In the genomic region with DNA sequence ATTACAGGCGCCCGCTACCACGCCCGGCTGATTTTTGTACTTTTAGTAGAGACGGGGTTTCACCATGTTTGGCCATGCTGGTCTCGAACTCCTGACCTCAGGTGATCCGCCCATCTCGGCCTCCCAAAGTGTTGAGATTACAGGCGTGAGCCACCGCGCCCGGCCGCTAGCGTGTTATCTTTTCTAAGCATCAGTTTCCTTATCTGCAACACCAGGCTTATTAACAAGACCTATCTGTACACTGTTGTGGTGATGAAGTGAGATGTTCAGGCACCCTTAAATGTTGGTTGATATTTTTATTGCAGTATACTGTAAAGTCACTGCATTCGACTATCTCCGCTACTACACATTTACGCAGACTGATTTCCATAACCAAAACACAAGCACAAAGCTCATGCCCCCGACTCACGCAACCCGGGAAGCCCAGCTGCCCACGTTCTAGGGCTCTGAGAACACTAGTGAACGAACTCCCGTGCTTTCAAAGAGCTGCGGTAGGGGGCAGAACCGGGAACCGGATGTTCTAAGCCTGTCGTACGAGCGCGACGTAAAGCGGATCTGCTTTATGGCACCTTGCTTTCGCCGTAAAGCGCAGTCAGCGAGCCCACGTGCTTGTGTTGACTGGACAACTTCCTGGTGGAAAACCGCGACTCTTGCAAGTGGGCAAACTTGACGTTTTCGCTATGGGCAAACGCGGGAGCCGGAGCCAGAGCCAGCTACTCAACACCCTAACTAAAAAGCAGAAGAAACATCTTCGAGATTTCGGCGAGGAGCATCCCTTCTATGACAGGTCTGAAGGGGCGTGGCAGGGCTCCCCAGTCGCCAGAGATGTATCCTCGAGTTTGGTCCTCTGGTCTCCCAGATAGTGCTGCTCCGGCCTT, we compare ENCODE assay signal across 1 cellular context.
TF ChIP-seq lines count a peak whose summit lies in the region.

TSS of gene UTP25 (plus strand) at position 589 of the 878 bp plus-strand sequence. CDS start at position 681, 92 bp downstream.

TF ChIP-seq in WTC11, 78 proteins besides CTCF, POLR2A, EP300 and RAD21 (continued from another document):
- TF ChIP-seq ZNF281 (CRISPR knock-in tag; IDR thresholded peaks at IDR 0.05) (0 out of 2 replicates have a peak, but pooled peaks have one; percentile 22), USF2 (CRISPR knock-in tag; IDR thresholded peaks at IDR 0.05) (peak; percentile 92), ZNF121 (CRISPR knock-in tag; IDR thresholded peaks at IDR 0.05) (no peak), ZNF671 (CRISPR knock-in tag; IDR thresholded peaks at IDR 0.05) (no peak), AR (CRISPR knock-in tag; IDR thresholded peaks at IDR 0.05) (no peak), MAX (CRISPR knock-in tag; IDR thresholded peaks at IDR 0.05) (peak; percentile 99), PRDM15 (CRISPR knock-in tag; IDR thresholded peaks at IDR 0.05) (no peak), HMGA2 (CRISPR knock-in tag; IDR thresholded peaks at IDR 0.05) (no peak), PRRX2 (CRISPR knock-in tag; IDR thresholded peaks at IDR 0.05) (no peak), NR3C1 (CRISPR knock-in tag; conservative IDR thresholded peaks at IDR 0.05; ENCODE audit: low read depth) (no peak), CDX4 (CRISPR knock-in tag; IDR thresholded peaks at IDR 0.05; ENCODE audit: borderline replicate concordance) (no peak), TCF7 (CRISPR knock-in tag; IDR thresholded peaks at IDR 0.05; ENCODE audit: low read depth) (no peak), NFYB (CRISPR knock-in tag; conservative IDR thresholded peaks at IDR 0.05; ENCODE audit: low read depth) (no peak), SMAD3 (CRISPR knock-in tag; IDR thresholded peaks at IDR 0.05; ENCODE audit: borderline replicate concordance) (no peak; the same call in 1 of the 2 replicates), ZNF263 (CRISPR knock-in tag; IDR thresholded peaks at IDR 0.05; ENCODE audit: low read depth) (no peak)
- TF ChIP-seq, protein P1, sequence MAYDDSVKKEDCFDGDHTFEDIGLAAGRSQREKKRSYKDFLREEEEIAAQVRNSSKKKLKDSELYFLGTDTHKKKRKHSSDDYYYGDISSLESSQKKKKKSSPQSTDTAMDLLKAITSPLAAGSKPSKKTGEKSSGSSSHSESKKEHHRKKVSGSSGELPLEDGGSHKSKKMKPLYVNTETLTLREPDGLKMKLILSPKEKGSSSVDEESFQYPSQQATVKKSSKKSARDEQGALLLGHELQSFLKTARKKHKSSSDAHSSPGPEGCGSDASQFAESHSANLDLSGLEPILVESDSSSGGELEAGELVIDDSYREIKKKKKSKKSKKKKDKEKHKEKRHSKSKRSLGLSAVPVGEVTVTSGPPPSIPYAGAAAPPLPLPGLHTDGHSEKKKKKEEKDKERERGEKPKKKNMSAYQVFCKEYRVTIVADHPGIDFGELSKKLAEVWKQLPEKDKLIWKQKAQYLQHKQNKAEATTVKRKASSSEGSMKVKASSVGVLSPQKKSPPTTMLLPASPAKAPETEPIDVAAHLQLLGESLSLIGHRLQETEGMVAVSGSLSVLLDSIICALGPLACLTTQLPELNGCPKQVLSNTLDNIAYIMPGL (CRISPR knock-in tag; IDR thresholded peaks at IDR 0.05), result no peak
- TF ChIP-seq, protein P2, sequence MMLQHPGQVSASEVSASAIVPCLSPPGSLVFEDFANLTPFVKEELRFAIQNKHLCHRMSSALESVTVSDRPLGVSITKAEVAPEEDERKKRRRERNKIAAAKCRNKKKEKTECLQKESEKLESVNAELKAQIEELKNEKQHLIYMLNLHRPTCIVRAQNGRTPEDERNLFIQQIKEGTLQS (CRISPR knock-in tag; conservative IDR thresholded peaks at IDR 0.05), result no peak
- TF ChIP-seq, protein P3, sequence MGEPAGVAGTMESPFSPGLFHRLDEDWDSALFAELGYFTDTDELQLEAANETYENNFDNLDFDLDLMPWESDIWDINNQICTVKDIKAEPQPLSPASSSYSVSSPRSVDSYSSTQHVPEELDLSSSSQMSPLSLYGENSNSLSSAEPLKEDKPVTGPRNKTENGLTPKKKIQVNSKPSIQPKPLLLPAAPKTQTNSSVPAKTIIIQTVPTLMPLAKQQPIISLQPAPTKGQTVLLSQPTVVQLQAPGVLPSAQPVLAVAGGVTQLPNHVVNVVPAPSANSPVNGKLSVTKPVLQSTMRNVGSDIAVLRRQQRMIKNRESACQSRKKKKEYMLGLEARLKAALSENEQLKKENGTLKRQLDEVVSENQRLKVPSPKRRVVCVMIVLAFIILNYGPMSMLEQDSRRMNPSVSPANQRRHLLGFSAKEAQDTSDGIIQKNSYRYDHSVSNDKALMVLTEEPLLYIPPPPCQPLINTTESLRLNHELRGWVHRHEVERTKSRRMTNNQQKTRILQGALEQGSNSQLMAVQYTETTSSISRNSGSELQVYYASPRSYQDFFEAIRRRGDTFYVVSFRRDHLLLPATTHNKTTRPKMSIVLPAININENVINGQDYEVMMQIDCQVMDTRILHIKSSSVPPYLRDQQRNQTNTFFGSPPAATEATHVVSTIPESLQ (CRISPR knock-in tag; IDR thresholded peaks at IDR 0.05), result no peak
